22 cellular contexts compared by ENCODE assay signal in genomic region chr12:86666311-86666710, GRCh38.
DNase-seq lines count a peak whose midpoint lies in the region; ATAC-seq, FAIRE-seq and TF ChIP-seq lines count a peak whose summit lies in the region.
"Had no signal": no experiment of that assay in that cellular context is flagged by ENCODE, and none has a peak within 500 bp of the region (broad histone marks: within the 10 kb centered on the region; RNA-seq: fewer than 3 reads in every experiment).

No MANE protein-coding gene starts in this region.

- H3K27me3 ChIP-seq in pancreas: no peaks in the 10 kb centered on the region
- H3K27me3 ChIP-seq: SJCRH30 had no signal

- no peak for TF ChIP-seq CTCF in fibroblast of the aortic adventitia (IDR thresholded peaks at IDR 0.05; ENCODE audit: insufficient read depth, low read length)
- TF ChIP-seq CTCF in retinal pigment epithelial cell (conservative IDR thresholded peaks at IDR 0.05; ENCODE audit: low read depth, low read length): no peak
- TF ChIP-seq CTCF in pancreas (IDR thresholded peaks at IDR 0.05): no peak

- no peak overlapping the region for H3K27ac ChIP-seq in pancreas
- H3K27ac ChIP-seq: PC-9, RWPE1, SJCRH30 had no signal

- no peaks in the 10 kb centered on the region for H3K36me3 ChIP-seq in pancreas
- H3K36me3 ChIP-seq: SJCRH30 had no signal

- FAIRE-seq in pancreas (lab: Jason Lieb, UNC): no peak
- FAIRE-seq: G401.6, GM12878, K562 had no signal

- peak; percentile 27 for DNase-seq in GM03348 (ENCODE audit: low spot score)
- DNase-seq in amniotic epithelial cell (ENCODE audit: low read depth): peak; percentile 50
- peak; percentile 2 for DNase-seq in fibroblast of the aortic adventitia (ENCODE audit: low read depth)
- DNase-seq in retinal pigment epithelial cell (ENCODE audit: low read depth): peak; percentile 12
- DNase-seq in NCI-H226: no peak
- DNase-seq in pancreas: no peak
- no peak for DNase-seq in NCI-H1694 treated with DMSO at 0.1 percent for 48 hours (lab: John Stamatoyannopoulos, UW)
- DNase-seq: C1 segment of cervical spinal cord, DMS79 treated with DMSO at 0.1 percent for 48 hours, MV-4-11, NCI-H1417, NCI-H187 treated with DMSO at 0.1 percent for 48 hours, NCI-H524, PC-9, SJCRH30 had no signal

- no peaks in the 10 kb centered on the region for H3K9me3 ChIP-seq in pancreas
- H3K9me3 ChIP-seq: SJCRH30 had no signal

- intact Hi-C loops in pancreas (cut with DNase I): no loop called here

- no peak overlapping the region for H3K4me3 ChIP-seq in fibroblast of the aortic adventitia (ENCODE audit: low read depth, low read length)
- H3K4me3 ChIP-seq in retinal pigment epithelial cell (ENCODE audit: low read length): no peak overlapping the region
- H3K4me3 ChIP-seq in pancreas: no peak overlapping the region
- H3K4me3 ChIP-seq: GM12878, GM23338, K562, PC-9, SJCRH30 had no signal

- H3K4me1 ChIP-seq in pancreas: no peaks in the 10 kb centered on the region
- H3K4me1 ChIP-seq: SJCRH30 had no signal

- no peak for ATAC-seq in pancreas
- ATAC-seq in HG03469 (IDR thresholded peaks at IDR 0.05; ENCODE audit: unreplicated experiment): no peak
- ATAC-seq: GM12878, GM23338, HCT116, K562 had no signal

Comparison
In these comparisons a context has a peak if more than half of its experiments do, and no peak if none do; other contexts are left out.
1. DNase-seq: peak in GM03348 (single experiment), amniotic epithelial cell (single experiment), fibroblast of the aortic adventitia (single experiment) and retinal pigment epithelial cell (single experiment); none in NCI-H226 (single experiment), pancreas (0 of 6) and NCI-H1694 treated with DMSO at 0.1 percent for 48 hours (single experiment).